In the genomic region with DNA sequence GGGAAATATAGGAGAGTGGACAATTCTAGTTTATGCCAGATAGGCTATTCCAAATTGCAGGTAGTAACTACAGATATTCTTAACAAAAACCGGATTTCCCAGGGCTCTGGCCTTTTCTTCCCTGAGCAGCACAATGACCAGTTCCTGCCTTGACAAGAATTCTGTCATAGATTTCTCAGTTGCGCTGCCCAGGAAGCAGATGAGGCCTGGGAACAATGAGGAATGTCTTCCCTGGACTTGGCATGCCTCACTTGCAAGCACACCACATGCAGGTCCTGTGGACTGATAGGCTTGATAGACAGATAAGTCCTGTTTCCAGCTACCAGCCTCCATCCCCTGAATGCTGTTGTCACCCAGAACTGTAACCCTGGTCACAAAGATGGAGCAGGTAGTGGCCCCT, we compare ENCODE assay signal across 31 cellular contexts.
"Had no signal": no experiment of that assay in that cellular context is flagged by ENCODE, and none has a peak within 500 bp of the region (broad histone marks: within the 10 kb centered on the region; RNA-seq: fewer than 3 reads in every experiment).

No MANE protein-coding gene starts in this region.

- ATAC-seq: activated CD4-positive, CD25-positive, alpha-beta regulatory T cell treated with anti-CD3 and anti-CD28 coated beads, Interleukin-2, amount 50 U/mL, for 24 hours; activated naive CD4-positive, alpha-beta T cell treated with anti-CD3 and anti-CD28 coated beads, Interleukin-2, amount 50 U/mL, for 72 hours; activated T-cell treated with anti-CD3 and anti-CD28 coated beads, Interleukin-2, amount 50 U/mL, for 72 hours; body of pancreas; foreskin keratinocyte; gastrocnemius medialis; heart left ventricle; T-cell had no signal

- H3K27ac ChIP-seq: body of pancreas, esophagus muscularis mucosa, foreskin keratinocyte, gastrocnemius medialis, heart left ventricle, WERI-Rb-1 had no signal

- H3K4me3 ChIP-seq: adrenal gland, body of pancreas, esophagus muscularis mucosa, gastrocnemius medialis, heart left ventricle had no signal

- DNase-seq: activated B cell treated with CpG ODN at 0.5 μM for 24 hours; activated CD4-positive, alpha-beta T cell treated with anti-CD3 and anti-CD28 coated beads for 48 hours; activated CD4-positive, alpha-beta T cell treated with anti-CD3 and anti-CD28 coated beads, Interleukin-2, amount 50 U/mL, for 1 hour; activated CD4-positive, alpha-beta T cell treated with anti-CD3 and anti-CD28 coated beads, Interleukin-2, amount 50 U/mL, for 48 hours; activated CD8-positive, alpha-beta memory T cell treated with anti-CD3 and anti-CD28 coated beads, Interleukin-2, amount 50 U/mL, for 48 hours; activated gamma-delta T cell; activated naive CD4-positive, alpha-beta T cell; activated naive CD4-positive, alpha-beta T cell treated with anti-CD3 and anti-CD28 coated beads, Interleukin-2, amount 10 ng/mL, durations not matched to agents 7 days and 5 days; activated T-cell treated with anti-CD3 and anti-CD28 coated beads for 4 hours; activated T-cell treated with anti-CD3 and anti-CD28 coated beads, Interleukin-2, amount 50 U/mL, for 24 hours; activated T-cell treated with anti-CD3 and anti-CD28 coated beads, Interleukin-2, amount 50 U/mL, for 72 hours; amygdala; aorta; body of pancreas; caudate nucleus; cortex of kidney; effector memory CD4-positive, alpha-beta T cell; endodermal cell; erythroblast; foreskin keratinocyte; gastrocnemius medialis; glutamatergic neuron; heart left ventricle; T-cell; T1000; WERI-Rb-1 had no signal

- H3K9me3 ChIP-seq: adrenal gland, body of pancreas, esophagus muscularis mucosa, gastrocnemius medialis, heart left ventricle had no signal

- H3K36me3 ChIP-seq: adrenal gland, esophagus muscularis mucosa, gastrocnemius medialis, heart left ventricle, WERI-Rb-1 had no signal

- H3K4me1 Mint-ChIP-seq: endodermal cell had no signal

- H3K27me3 Mint-ChIP-seq: activated T-cell treated with anti-CD3 and anti-CD28 coated beads, Interleukin-2, amount 50 U/mL, for 24 hours; T-cell had no signal

- H3K36me3 Mint-ChIP-seq: activated naive CD4-positive, alpha-beta T cell treated with anti-CD3 and anti-CD28 coated beads, Interleukin-2, amount 50 U/mL, for 72 hours; T-cell had no signal

- H3K4me3 Mint-ChIP-seq: activated B cell treated with CpG ODN at 0.5 μM for 24 hours; activated naive CD4-positive, alpha-beta T cell treated with anti-CD3 and anti-CD28 coated beads, Interleukin-2, amount 10 ng/mL, durations not matched to agents 7 days and 5 days; activated T-cell treated with anti-CD3 and anti-CD28 coated beads, Interleukin-2, amount 50 U/mL, for 24 hours; activated T-cell treated with anti-CD3 and anti-CD28 coated beads, Interleukin-2, amount 50 U/mL, for 72 hours; endodermal cell; T-helper 1 cell treated with Interleukin-12 subunit alpha and Interleukin-12 subunit beta and Interleukin-4 antibody, amounts not matched to agents 30 μg/mL and 1 μg/mL, for 36 hours had no signal

- H3K4me1 ChIP-seq: adrenal gland, body of pancreas, esophagus muscularis mucosa, foreskin keratinocyte, gastrocnemius medialis, heart left ventricle had no signal

- H3K27ac Mint-ChIP-seq: activated B cell treated with CpG ODN at 0.5 μM for 24 hours; activated naive CD4-positive, alpha-beta T cell treated with anti-CD3 and anti-CD28 coated beads, Interleukin-2, amount 50 U/mL, for 72 hours; activated T-cell treated with anti-CD3 and anti-CD28 coated beads, Interleukin-2, amount 50 U/mL, for 24 hours; activated T-cell treated with anti-CD3 and anti-CD28 coated beads, Interleukin-2, amount 50 U/mL, for 72 hours; endodermal cell; T-cell; T-helper 1 cell treated with Interleukin-12 subunit alpha and Interleukin-12 subunit beta and Interleukin-4 antibody, amounts not matched to agents 30 μg/mL and 1 μg/mL, for 36 hours had no signal

- H3K27me3 ChIP-seq: adrenal gland, body of pancreas, esophagus muscularis mucosa, foreskin keratinocyte, gastrocnemius medialis, heart left ventricle had no signal

- H3K9me3 Mint-ChIP-seq: activated naive CD4-positive, alpha-beta T cell treated with anti-CD3 and anti-CD28 coated beads, Interleukin-2, amount 10 ng/mL, durations not matched to agents 7 days and 5 days; activated naive CD4-positive, alpha-beta T cell treated with anti-CD3 and anti-CD28 coated beads, Interleukin-2, amount 50 U/mL, for 72 hours; activated T-cell treated with anti-CD3 and anti-CD28 coated beads, Interleukin-2, amount 50 U/mL, for 24 hours; activated T-cell treated with anti-CD3 and anti-CD28 coated beads, Interleukin-2, amount 50 U/mL, for 72 hours; endodermal cell; T-cell; T-helper 1 cell treated with Interleukin-12 subunit alpha and Interleukin-12 subunit beta and Interleukin-4 antibody, amounts not matched to agents 30 μg/mL and 1 μg/mL, for 36 hours had no signal
